Comparison of ENCODE assay signal across 10 cellular contexts in the genomic region with DNA sequence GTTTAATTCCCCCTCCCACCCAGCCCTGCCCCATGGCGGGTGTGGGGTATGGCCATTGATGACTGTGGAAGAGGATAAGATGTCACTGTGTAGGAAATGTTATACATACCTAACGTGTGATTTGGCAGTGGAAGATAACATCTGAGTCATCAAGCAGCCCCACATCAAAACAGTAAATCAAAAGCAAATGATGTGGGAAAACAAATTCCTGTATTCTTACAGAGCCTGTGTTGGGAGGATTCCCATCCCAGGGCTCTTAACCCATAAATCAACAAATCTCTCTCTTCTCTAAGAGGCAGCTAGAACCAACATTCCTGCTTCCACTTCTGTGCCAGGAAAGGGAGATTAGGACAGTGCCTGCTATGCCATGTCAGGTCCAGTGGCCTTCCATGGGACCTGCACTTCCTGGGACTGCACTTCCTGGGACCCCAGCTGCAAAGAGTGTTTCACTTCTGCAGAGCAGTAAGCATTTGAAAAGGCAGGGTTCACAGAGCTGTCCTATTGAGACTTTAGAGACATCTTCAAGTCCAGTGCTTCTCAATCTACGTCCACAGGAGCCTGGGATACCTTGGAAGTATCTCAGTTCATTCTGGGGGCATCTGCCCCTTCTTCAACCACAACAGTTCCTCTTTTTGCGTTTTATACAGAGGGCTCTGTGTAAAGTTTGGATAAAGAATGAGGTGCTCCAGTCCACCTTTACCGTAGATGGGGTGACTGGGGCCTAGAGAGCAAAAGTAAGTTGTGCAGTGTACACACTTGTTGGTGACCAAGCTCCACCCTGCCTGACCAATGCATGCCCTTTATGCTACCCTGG. TPM values are rescaled to one million over a fixed set of nuclear protein-coding genes. Genes with fewer than 3 reads are reported as not detected.
DNase-seq lines count a peak whose midpoint lies in the region; ATAC-seq, FAIRE-seq and TF ChIP-seq lines count a peak whose summit lies in the region.
"Had no signal": no experiment of that assay in that cellular context is flagged by ENCODE, and none has a peak within 500 bp of the region (broad histone marks: within the 10 kb centered on the region; RNA-seq: fewer than 3 reads in every experiment).

No MANE protein-coding gene starts in this region.

- H3K4me2 ChIP-seq in GM12878 (ENCODE audit: control insufficient read depth, insufficient read depth), result no peak overlapping the region

- SMC1A ChIA-PET in GM12878 (lab: Charles Lee; ENCODE audit: uncharacterized antibody, unreplicated experiment), result interaction anchor here (0.6 to 2.1 kb wide), 4 partner anchors 8 to 100 kb away, joined by 3 to 12 read pairs (median 5); no protein-coding TSS in a partner anchor

- no peak overlapping the region for H3K9ac ChIP-seq in GM12878 (ENCODE audit: control insufficient read depth, insufficient read depth, low read length)

- H3K36me3 ChIP-seq in A673 (ENCODE audit: insufficient read depth, low read length, poor library complexity, severe bottlenecking) (no peaks in the 10 kb centered on the region), GM12878 (ENCODE audit: control insufficient read depth in 2 of 2, insufficient read depth in 2 of 2, low read length in 1 of 2) (no peaks in the 10 kb centered on the region)

- POLR2A ChIA-PET in A673 (lab: Charles Lee; ENCODE audit: low non-redundant PET), result no interaction called here
- POLR2A ChIA-PET in GM12878 (lab: Charles Lee), result interaction anchor here (0.6 kb wide), 1 partner anchor 23 kb away, joined by 4 read pairs; no protein-coding TSS in a partner anchor

- CTCF ChIA-PET in A673 (lab: Charles Lee), result no interaction called here
- CTCF ChIA-PET in GM12878 (lab: Yijun Ruan, JAX), result interaction anchor here (2.1 kb wide), 1 partner anchor 15 kb away, joined by 7 read pairs; no protein-coding TSS in a partner anchor

- no peak for TF ChIP-seq RAD21 in GM12878 (IDR thresholded peaks at IDR 0.05; ENCODE audit: insufficient read depth, low read depth, low read length)

- peak; percentile 75 for DNase-seq in A673 (ENCODE audit: low spot score)
- peak; percentile 99 for DNase-seq in HT1080 (ENCODE audit: low read depth)
- DNase-seq in GM12878 (ENCODE audit: low read depth, low spot score), result no peak
- DNase-seq in left colon, result no peak
- no peak for DNase-seq in stimulated activated effector memory CD8-positive, alpha-beta T cell treated with anti-CD3 and anti-CD28 coated beads, Interleukin-12 subunit alpha, Interleukin-12 subunit beta, amount 100 ng/mL, for 72 hours (ENCODE audit: low spot score in 2 of 2)
- DNase-seq in OCI-M1 (lab: John Stamatoyannopoulos, UW), result no peak
- no peak for DNase-seq in C1 segment of cervical spinal cord (lab: John Stamatoyannopoulos, UW)
- DNase-seq: CD4-positive, CD25-positive, alpha-beta regulatory T cell; hypothalamus had no signal

- H3K4me3 Mint-ChIP-seq in stimulated activated effector memory CD8-positive, alpha-beta T cell treated with anti-CD3 and anti-CD28 coated beads, Interleukin-12 subunit alpha, Interleukin-12 subunit beta, amount 100 ng/mL, for 72 hours, result no peak overlapping the region
- H3K4me3 Mint-ChIP-seq: CD4-positive, CD25-positive, alpha-beta regulatory T cell had no signal

- BruUV-seq in A673 (replicated peaks; lab: Mats Ljungman, UMichigan) (no TSS peak), GM12878 (replicated peaks; lab: Mats Ljungman, UMichigan) (no TSS peak)

- no peak for FAIRE-seq in GM12878 (lab: Jason Lieb, UNC)

- no peaks in the 10 kb centered on the region for H4K20me1 ChIP-seq in GM12878 (ENCODE audit: control insufficient read depth, insufficient read depth)

- H3K4me1 Mint-ChIP-seq in stimulated activated effector memory CD8-positive, alpha-beta T cell treated with anti-CD3 and anti-CD28 coated beads, Interleukin-12 subunit alpha, Interleukin-12 subunit beta, amount 100 ng/mL, for 72 hours, result peaks cover 10% of the 10 kb centered on the region

- TF ChIP-seq CTCF in A673 (conservative IDR thresholded peaks at IDR 0.05; ENCODE audit: low read depth, low read length), result no peak
- TF ChIP-seq CTCF in GM12878 (IDR thresholded peaks at IDR 0.05 in 2 of 3, conservative IDR thresholded peaks at IDR 0.05 in 1 of 3; ENCODE audit: control insufficient read depth in 2 of 3, extremely low read depth in 1 of 3, insufficient read depth in 1 of 3, low read depth in 3 of 3, low read length in 3 of 3), result no peak

- H3K27me3 ChIP-seq in A673 (replicated peaks; ENCODE audit: insufficient read depth, low read depth, low read length, poor library complexity), result no peaks in the 10 kb centered on the region
- peaks cover 2 to 4% of the 10 kb centered on the region in 2 experiments; a peak in 3 of 4 replicates for H3K27me3 ChIP-seq in GM12878 (replicated peaks in 1 of 2; ENCODE audit: control insufficient read depth in 2 of 2, insufficient read depth in 2 of 2, low read length in 1 of 2)

- H2AFZ ChIP-seq in GM12878 (ENCODE audit: control insufficient read depth, low read depth, low read length), result no peak overlapping the region

- no peaks in the 10 kb centered on the region for H3K9me3 Mint-ChIP-seq in stimulated activated effector memory CD8-positive, alpha-beta T cell treated with anti-CD3 and anti-CD28 coated beads, Interleukin-12 subunit alpha, Interleukin-12 subunit beta, amount 100 ng/mL, for 72 hours
- H3K9me3 Mint-ChIP-seq: CD4-positive, CD25-positive, alpha-beta regulatory T cell had no signal

- H3K27ac Mint-ChIP-seq in stimulated activated effector memory CD8-positive, alpha-beta T cell treated with anti-CD3 and anti-CD28 coated beads, Interleukin-12 subunit alpha, Interleukin-12 subunit beta, amount 100 ng/mL, for 72 hours, result no peak overlapping the region

- H3K36me3 Mint-ChIP-seq in stimulated activated effector memory CD8-positive, alpha-beta T cell treated with anti-CD3 and anti-CD28 coated beads, Interleukin-12 subunit alpha, Interleukin-12 subunit beta, amount 100 ng/mL, for 72 hours, result no peaks in the 10 kb centered on the region

- ATAC-seq in GM12878 (no peak), left colon (peak; percentile 18), GM18907 (IDR thresholded peaks at IDR 0.05; ENCODE audit: unreplicated experiment) (no peak)
- ATAC-seq in stimulated activated effector memory CD8-positive, alpha-beta T cell treated with anti-CD3 and anti-CD28 coated beads, Interleukin-12 subunit alpha, Interleukin-12 subunit beta, amount 100 ng/mL, for 72 hours, result no peak

- peaks cover 25% of the 10 kb centered on the region for H3K4me1 ChIP-seq in A673 (ENCODE audit: insufficient read depth, low read length, poor library complexity, severe bottlenecking)
- no peaks in the 10 kb centered on the region; the same call in 1 of the 2 replicates for H3K4me1 ChIP-seq in GM12878 (ENCODE audit: control insufficient read depth, insufficient read depth, low read length)

- TF ChIP-seq EP300 in GM12878 (IDR thresholded peaks at IDR 0.05; ENCODE audit: borderline replicate concordance in 1 of 2, control insufficient read depth in 1 of 2, low read depth in 2 of 2, low read length in 2 of 2), result no peak

- in situ Hi-C loops in GM12878 (cut with MboI), result no loop called here

- intact Hi-C loops in A673 (cut with micrococcal nuclease; ENCODE audit: unreplicated experiment), result no loop called here
- intact Hi-C loops in GM12878 (cut with micrococcal nuclease; ENCODE audit: unreplicated experiment), result no loop called here
- intact Hi-C loops in left colon (cut with DNase I, micrococcal nuclease), result no loop called here

- RAD21 ChIA-PET in GM12878 (lab: Charles Lee; ENCODE audit: unreplicated experiment), result interaction anchor here (1.1 to 1.2 kb wide), 2 partner anchors 14 to 15 kb away, joined by 3 read pairs; no protein-coding TSS in a partner anchor

- H3K9me3 ChIP-seq in A673 (ENCODE audit: low read depth, low read length, poor library complexity, severe bottlenecking) (no peaks in the 10 kb centered on the region), GM12878 (replicated peaks; ENCODE audit: control insufficient read depth, insufficient read depth, low read length) (no peaks in the 10 kb centered on the region)

- H3K27ac ChIP-seq in A673 (ENCODE audit: low read depth, low read length, poor library complexity, severe bottlenecking) (peak overlapping the region; percentile 56), GM12878 (ENCODE audit: control insufficient read depth, insufficient read depth) (no peak overlapping the region)

- no peaks in the 10 kb centered on the region for H3K79me2 ChIP-seq in GM12878 (ENCODE audit: control insufficient read depth, insufficient read depth, low read length)

- TF ChIP-seq POLR2A in GM12878 (IDR thresholded peaks at IDR 0.05; ENCODE audit: low read depth, low read length), result no peak

- WGBS in GM12878 (ENCODE audit: insufficient coverage, insufficient replicate concordance, low lambda C conversion rate, missing lambda C conversion rate), result 40% methylated on average over 5 of the region's 5 CpGs

- H3K4me3 ChIP-seq in A673 (ENCODE audit: low read depth, low read length, poor library complexity, severe bottlenecking), result no peak overlapping the region
- H3K4me3 ChIP-seq in GM12878, result no peak overlapping the region

RNA-seq across cellular contexts. Expression of a gene that starts 45.8 kb away (rescaled TPM):
- total RNA-seq in A673 (2021), result 29.9 and 32.8 TPM in 2 replicates
- 3.3 and 4.6 TPM in 2 replicates for total RNA-seq in HT1080 (2014; rRNA removed; shearing (Covaris generic))
- polyA plus RNA-seq in HT1080 (2015; cell fraction: cytosol; rRNA removed), result 4.3 TPM in 2 replicates
- polyA plus RNA-seq in HT1080 (2015; cell fraction: nucleus; rRNA removed), result 6.2 and 9.0 TPM in 2 replicates
- 8.7 and 10.7 TPM in 2 replicates for total RNA-seq in GM12878 (2013; cell fraction: nucleolus; rRNA removed)
- 0.49 and 1.6 TPM in 2 replicates for total RNA-seq in GM12878 (2014; rRNA removed)
- 1.1 and 1.4 TPM in 2 replicates for total RNA-seq in GM12878 (2014; rRNA removed; fragmentation: Illumina TruSeq; extraction: Trizol)
- total RNA-seq in GM12878 (2021), result 2.2 and 2.9 TPM in 2 replicates
- 0.17 TPM for polyA plus RNA-seq in GM12878 (2011; ENCODE audit: low read depth)
- 0.99 and 1.1 TPM in 2 replicates for polyA plus RNA-seq in GM12878 (2011; rRNA removed)
- polyA plus RNA-seq in GM12878 (2011; cell fraction: cytosol; rRNA removed), result 0.43 and 0.64 TPM in 2 replicates
- polyA plus RNA-seq in GM12878 (2011; cell fraction: nucleus; rRNA removed), result 0.64 and 0.85 TPM in 2 replicates
- polyA plus RNA-seq in GM12878 (2012), result 0.65 and 1.1 TPM in 2 replicates
- polyA plus RNA-seq in GM12878 (2014; fragmentation: Illumina TruSeq; extraction: Trizol), result 2.6 and 3.4 TPM in 2 replicates
- under 1 TPM; 0.40 to 0.72 TPM for polyA plus RNA-seq in GM12878 (2014; fragmentation: Nextera tagmentation; extraction: Ambion mirVana)
- polyA plus RNA-seq in GM12878 (2014; rRNA removed), result 0.91 and 1.2 TPM in 2 replicates
- 1 to 10 TPM in 1 of 2 experiments, under 1 TPM in 1; 0.73 to 1.8 TPM for polyA plus RNA-seq in GM12878 (2016; fragmentation: Nextera tagmentation; extraction: Ambion mirVana)
- polyA minus RNA-seq in GM12878 (2011; rRNA and poly(A)+ RNA removed), result 1.2 and 1.4 TPM in 2 replicates
- polyA minus RNA-seq in GM12878 (2011; cell fraction: cytosol; rRNA and poly(A)+ RNA removed), result not detected in 2 replicates
- 1.1 and 1.9 TPM in 2 replicates for polyA minus RNA-seq in GM12878 (2011; cell fraction: nucleus; rRNA and poly(A)+ RNA removed)
- 10 to 100 TPM; 19.6 to 22.1 TPM for total RNA-seq in left colon

Comparison
In these comparisons a context has a peak if more than half of its experiments do, and no peak if none do; other contexts are left out.
1. DNase-seq: peak in A673 (single experiment) and HT1080 (single experiment); none in GM12878 (single experiment), left colon (0 of 2), stimulated activated effector memory CD8-positive, alpha-beta T cell treated with anti-CD3 and anti-CD28 coated beads, Interleukin-12 subunit alpha, Interleukin-12 subunit beta, amount 100 ng/mL, for 72 hours (0 of 2), OCI-M1 (single experiment) and C1 segment of cervical spinal cord (0 of 14).